7 cellular contexts compared by ENCODE assay signal in genomic region chr22:37955825-37956397, GRCh38. TPM values are rescaled to one million over a fixed set of nuclear protein-coding genes. Genes with fewer than 3 reads are reported as not detected.
"Had no signal": no experiment of that assay in that cellular context is flagged by ENCODE, and none has a peak within 500 bp of the region (broad histone marks: within the 10 kb centered on the region; RNA-seq: fewer than 3 reads in every experiment).

No MANE protein-coding gene starts in this region.

RNA-seq across cellular contexts. Expression of gene C22orf23, which starts 2.5 kb away (rescaled TPM):
- total RNA-seq: stomach, suprapubic skin, thoracic aorta, transverse colon, upper lobe of right lung, ureter, vagina had no signal

RNA-seq across cellular contexts. Expression of gene SOX10, which starts 28.4 kb away (rescaled TPM):
- total RNA-seq: upper lobe of right lung had no signal
